19 cellular contexts compared by ENCODE assay signal in genomic region chr9:117224676-117225075, GRCh38.
A peak's percentile ranks its signal among the peaks of the same experiment; 100 is the strongest.
DNase-seq lines count a peak whose midpoint lies in the region; ATAC-seq, FAIRE-seq and TF ChIP-seq lines count a peak whose summit lies in the region.
"Had no signal": no experiment of that assay in that cellular context is flagged by ENCODE, and none has a peak within 500 bp of the region (broad histone marks: within the 10 kb centered on the region; RNA-seq: fewer than 3 reads in every experiment).

No MANE protein-coding gene starts in this region.

- H3K9ac ChIP-seq in H1 (replicated peaks in 1 of 4; ENCODE audit: extremely low read depth in 1 of 4, low read depth in 3 of 4, low read length in 3 of 4): no peak overlapping the region

- H3K4me3 Mint-ChIP-seq in activated T-cell treated with anti-CD3 and anti-CD28 coated beads, Interleukin-2, amount 50 U/mL, for 4 hours: no peak overlapping the region
- H3K4me3 Mint-ChIP-seq in activated naive CD4-positive, alpha-beta T cell treated with anti-CD3 and anti-CD28 coated beads, Interleukin-2, amount 10 ng/mL, durations not matched to agents 7 days and 5 days: no peak overlapping the region
- H3K4me3 Mint-ChIP-seq: activated CD4-positive, alpha-beta T cell treated with anti-CD3 and anti-CD28 coated beads, Interleukin-2, amount 10 ng/mL, durations not matched to agents 7 days and 5 days had no signal

- no peak for TF ChIP-seq POLR2A in H1 (IDR thresholded peaks at IDR 0.05; ENCODE audit: control extremely low read depth in 1 of 2, low read depth in 2 of 2, low read length in 2 of 2)

- H3K4me1 Mint-ChIP-seq in activated T-cell treated with anti-CD3 and anti-CD28 coated beads, Interleukin-2, amount 50 U/mL, for 4 hours (ENCODE audit: low read depth): no peaks in the 10 kb centered on the region
- H3K4me1 Mint-ChIP-seq in activated naive CD4-positive, alpha-beta T cell treated with anti-CD3 and anti-CD28 coated beads, Interleukin-2, amount 10 ng/mL, durations not matched to agents 7 days and 5 days: no peaks in the 10 kb centered on the region
- H3K4me1 Mint-ChIP-seq: activated CD4-positive, alpha-beta T cell treated with anti-CD3 and anti-CD28 coated beads, Interleukin-2, amount 10 ng/mL, durations not matched to agents 7 days and 5 days had no signal

- H3K23me2 ChIP-seq in H1 (ENCODE audit: low read depth, low read length): peaks cover 2% of the 10 kb centered on the region; the same call in 1 of the 2 replicates

- no peaks in the 10 kb centered on the region for H3K79me2 ChIP-seq in H1 (ENCODE audit: control insufficient read depth in 1 of 2, insufficient read depth in 2 of 2, low read length in 2 of 2)

- TF ChIP-seq CTCF in H1 (IDR thresholded peaks at IDR 0.05; ENCODE audit: control extremely low read depth in 1 of 3, insufficient read depth in 1 of 3, low read depth in 1 of 3, low read length in 3 of 3): no peak

- H3K9me3 ChIP-seq in H1 (ENCODE audit: insufficient read depth in 2 of 2, low read depth in 1 of 2, low read length in 1 of 2): no peaks in the 10 kb centered on the region
- H3K9me3 ChIP-seq: adrenal gland, pancreas, spleen, testis had no signal

- no peaks in the 10 kb centered on the region for H3K27me3 ChIP-seq in H1 (replicated peaks in 1 of 4; ENCODE audit: control insufficient read depth in 3 of 4, extremely low read depth in 1 of 4, insufficient read depth in 3 of 4, low read length in 3 of 4)
- H3K27me3 ChIP-seq: adrenal gland, pancreas, spleen, testis had no signal

- H2BK12ac ChIP-seq in H1 (ENCODE audit: low read depth, low read length): no peak overlapping the region; the same call in 1 of the 2 replicates

- no peak overlapping the region for H2AFZ ChIP-seq in H1 (ENCODE audit: low read length)

- no peaks in the 10 kb centered on the region for H4K20me1 ChIP-seq in H1 (replicated peaks in 1 of 2; ENCODE audit: control insufficient read depth in 1 of 2, insufficient read depth in 2 of 2, low read length in 2 of 2)

- WGBS in H1 (ENCODE audit: extremely low coverage in 1 of 2, insufficient coverage in 1 of 2, insufficient read length in 1 of 2, insufficient replicate concordance in 2 of 2, low coverage in 1 of 2, low lambda C conversion rate in 2 of 2, missing lambda C conversion rate in 1 of 2), 2 experiments: 72% methylated on average over 4 of the region's 4 CpGs; no CpG with 5 or more reads in 1 of the 2 experiments

- H3K14ac ChIP-seq in H1 (ENCODE audit: insufficient read length): no peak overlapping the region

- H3K4me2 ChIP-seq in H1 (ENCODE audit: insufficient read depth in 1 of 2, low read depth in 2 of 2, low read length in 2 of 2): no peak overlapping the region; a peak in 1 of 4 replicates

- no peaks in the 10 kb centered on the region for H3K36me3 ChIP-seq in H1 (ENCODE audit: control insufficient read depth in 2 of 4, insufficient read depth in 4 of 4, low read length in 3 of 4)
- H3K36me3 ChIP-seq: adrenal gland, pancreas, spleen had no signal

- H3K4ac ChIP-seq in H1 (replicated peaks; ENCODE audit: insufficient read length, low read depth, low read length): no peak overlapping the region

- no peak overlapping the region for H2AK5ac ChIP-seq in H1 (ENCODE audit: low read depth, low read length)

- CTCF ChIA-PET in H1 (lab: Charles Lee; ENCODE audit: partially characterized antibody): interaction anchor here (0.6 to 1.1 kb wide), 5 partner anchors 23 to 183 kb away, joined by 3 to 4 read pairs (median 4); no protein-coding TSS in a partner anchor
- CTCF ChIA-PET in activated naive CD4-positive, alpha-beta T cell treated with anti-CD3 and anti-CD28 coated beads, Interleukin-2, amount 10 ng/mL, durations not matched to agents 7 days and 5 days (lab: Charles Lee): no interaction called here

- TF ChIP-seq RAD21 in H1 (IDR thresholded peaks at IDR 0.05 in 1 of 2, conservative IDR thresholded peaks at IDR 0.05 in 1 of 2; ENCODE audit: low read depth in 2 of 2, low read length in 2 of 2): no peak

- H3K36me3 Mint-ChIP-seq in activated T-cell treated with anti-CD3 and anti-CD28 coated beads, Interleukin-2, amount 50 U/mL, for 4 hours (ENCODE audit: insufficient read depth): no peaks in the 10 kb centered on the region
- no peaks in the 10 kb centered on the region for H3K36me3 Mint-ChIP-seq in activated naive CD4-positive, alpha-beta T cell treated with anti-CD3 and anti-CD28 coated beads, Interleukin-2, amount 10 ng/mL, durations not matched to agents 7 days and 5 days

- peak; percentile 94 for DNase-seq in DMS153 (lab: John Stamatoyannopoulos, UW)
- DNase-seq in NCI-H1105 (lab: John Stamatoyannopoulos, UW): peak; percentile 19
- peak; percentile 30 for DNase-seq in NCI-H510A (lab: John Stamatoyannopoulos, UW)
- peak in 1 of 2 experiments; percentile 34 for DNase-seq in H1 (ENCODE audit: low read depth in 1 of 2, low spot score in 2 of 2)
- no peak for DNase-seq in globus pallidus (ENCODE audit: low spot score)
- no peak for DNase-seq in activated T-cell treated with anti-CD3 and anti-CD28 coated beads, Interleukin-2, amount 50 U/mL, for 4 hours
- DNase-seq in activated naive CD4-positive, alpha-beta T cell treated with anti-CD3 and anti-CD28 coated beads, Interleukin-2, amount 10 ng/mL, durations not matched to agents 7 days and 5 days: no peak
- DNase-seq: activated CD4-positive, alpha-beta T cell treated with anti-CD3 and anti-CD28 coated beads, Interleukin-2, amount 10 ng/mL, durations not matched to agents 7 days and 5 days; activated T-cell treated with anti-CD3 and anti-CD28 coated beads, Interleukin-2, amount 50 U/mL, for 48 hours; adrenal gland; head of caudate nucleus; left colon; NCI-H1436 treated with DMSO at 0.1 percent for 48 hours; pancreas; spleen; testis had no signal

- H4K8ac ChIP-seq in H1 (ENCODE audit: extremely low read depth, insufficient read depth, low read length): no peak overlapping the region

- no peak for TF ChIP-seq EP300 in H1 (IDR thresholded peaks at IDR 0.05; ENCODE audit: borderline replicate concordance in 1 of 2, low read depth in 2 of 2, low read length in 2 of 2)

- no peaks in the 10 kb centered on the region for H3K27me3 Mint-ChIP-seq in activated T-cell treated with anti-CD3 and anti-CD28 coated beads, Interleukin-2, amount 50 U/mL, for 4 hours (ENCODE audit: low read depth)
- H3K27me3 Mint-ChIP-seq in activated naive CD4-positive, alpha-beta T cell treated with anti-CD3 and anti-CD28 coated beads, Interleukin-2, amount 10 ng/mL, durations not matched to agents 7 days and 5 days: no peaks in the 10 kb centered on the region
- H3K27me3 Mint-ChIP-seq: activated CD4-positive, alpha-beta T cell treated with anti-CD3 and anti-CD28 coated beads, Interleukin-2, amount 10 ng/mL, durations not matched to agents 7 days and 5 days had no signal

- H3K27ac ChIP-seq in H1 (ENCODE audit: low read depth, low read length): no peak overlapping the region
- H3K27ac ChIP-seq: adrenal gland, epithelial cell of prostate, pancreas, spleen, testis had no signal

- POLR2A ChIA-PET in H1 (lab: Charles Lee; ENCODE audit: partially characterized antibody): no interaction called here

- no peak overlapping the region for H3K23ac ChIP-seq in H1 (ENCODE audit: insufficient read length)

- H2BK120ac ChIP-seq in H1 (replicated peaks; ENCODE audit: low read depth, low read length): no peak overlapping the region

- ATAC-seq in GM21786 (IDR thresholded peaks at IDR 0.05; ENCODE audit: unreplicated experiment): no peak
- no peak for ATAC-seq in activated T-cell treated with anti-CD3 and anti-CD28 coated beads, Interleukin-2, amount 50 U/mL, for 4 hours
- ATAC-seq: left colon, pancreas had no signal

- H3K4me1 ChIP-seq in H1 (replicated peaks in 1 of 4; ENCODE audit: control insufficient read depth in 3 of 4, insufficient read depth in 4 of 4, low read length in 3 of 4): peaks cover 0 to 2% (median 0%) of the 10 kb centered on the region in 4 experiments; a peak in 1 of 7 replicates
- H3K4me1 ChIP-seq: adrenal gland, pancreas, spleen, testis had no signal

- H4K5ac ChIP-seq in H1 (ENCODE audit: insufficient read length, low read depth, low read length): no peak overlapping the region

- no peak for FAIRE-seq in H1 (lab: Jason Lieb, UNC)
- FAIRE-seq: HTR-8/SVneo, pancreas had no signal

- H4K91ac ChIP-seq in H1 (replicated peaks; ENCODE audit: insufficient read length, low read length): no peak overlapping the region

- H3K9me3 Mint-ChIP-seq in activated T-cell treated with anti-CD3 and anti-CD28 coated beads, Interleukin-2, amount 50 U/mL, for 4 hours: no peaks in the 10 kb centered on the region
- peaks cover 6% of the 10 kb centered on the region for H3K9me3 Mint-ChIP-seq in activated naive CD4-positive, alpha-beta T cell treated with anti-CD3 and anti-CD28 coated beads, Interleukin-2, amount 10 ng/mL, durations not matched to agents 7 days and 5 days

- no peak overlapping the region for H3K27ac Mint-ChIP-seq in activated naive CD4-positive, alpha-beta T cell treated with anti-CD3 and anti-CD28 coated beads, Interleukin-2, amount 10 ng/mL, durations not matched to agents 7 days and 5 days
- H3K27ac Mint-ChIP-seq: activated CD4-positive, alpha-beta T cell treated with anti-CD3 and anti-CD28 coated beads, Interleukin-2, amount 10 ng/mL, durations not matched to agents 7 days and 5 days had no signal

- no peak overlapping the region for H3K56ac ChIP-seq in H1 (replicated peaks; ENCODE audit: insufficient read length, low read depth, low read length)

- H3K18ac ChIP-seq in H1 (ENCODE audit: extremely low read depth, low read length): no peak overlapping the region

- no peak overlapping the region for H3K4me3 ChIP-seq in H1 (ENCODE audit: extremely low read depth in 1 of 4, insufficient read depth in 2 of 4, low read depth in 3 of 4, low read length in 4 of 4)
- H3K4me3 ChIP-seq: adrenal gland, pancreas, spleen, testis had no signal

- no peak overlapping the region for H2BK20ac ChIP-seq in H1 (ENCODE audit: low read length)

- no peak overlapping the region for H2BK5ac ChIP-seq in H1 (ENCODE audit: low read depth, low read length)

- H2BK15ac ChIP-seq in H1 (ENCODE audit: low read length): no peak overlapping the region

- no peaks in the 10 kb centered on the region for H3K79me1 ChIP-seq in H1 (ENCODE audit: low read depth, low read length)

TF ChIP-seq in H1, 55 proteins besides CTCF, POLR2A, EP300 and RAD21 (continues in another document):
- TF ChIP-seq, protein P1, sequence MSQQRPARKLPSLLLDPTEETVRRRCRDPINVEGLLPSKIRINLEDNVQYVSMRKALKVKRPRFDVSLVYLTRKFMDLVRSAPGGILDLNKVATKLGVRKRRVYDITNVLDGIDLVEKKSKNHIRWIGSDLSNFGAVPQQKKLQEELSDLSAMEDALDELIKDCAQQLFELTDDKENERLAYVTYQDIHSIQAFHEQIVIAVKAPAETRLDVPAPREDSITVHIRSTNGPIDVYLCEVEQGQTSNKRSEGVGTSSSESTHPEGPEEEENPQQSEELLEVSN (IDR thresholded peaks at IDR 0.05): 0 out of 2 replicates have a peak, but pooled peaks have one; percentile 31
- TF ChIP-seq CEBPB (IDR thresholded peaks at IDR 0.05; ENCODE audit: low read depth, low read length) (peak; percentile 96), ATF3 (IDR thresholded peaks at IDR 0.05; ENCODE audit: insufficient read depth, low read depth, low read length) (peak; percentile 66; the same call in 1 of the 2 replicates)

Comparison
In these comparisons a context has a peak if more than half of its experiments do, and no peak if none do; other contexts are left out.
1. DNase-seq: peak in DMS153 (single experiment), NCI-H1105 (single experiment) and NCI-H510A (single experiment); none in globus pallidus (single experiment), activated T-cell treated with anti-CD3 and anti-CD28 coated beads, Interleukin-2, amount 50 U/mL, for 4 hours (single experiment) and activated naive CD4-positive, alpha-beta T cell treated with anti-CD3 and anti-CD28 coated beads, Interleukin-2, amount 10 ng/mL, durations not matched to agents 7 days and 5 days (single experiment).